ENCODE assay signal across 11 cellular contexts in genomic region chr11:120512727-120513435, GRCh38. TPM values are rescaled to one million over a fixed set of nuclear protein-coding genes. Genes with fewer than 3 reads are reported as not detected.
DNase-seq lines count a peak whose midpoint lies in the region; ATAC-seq, FAIRE-seq and TF ChIP-seq lines count a peak whose summit lies in the region.
"Had no signal": no experiment of that assay in that cellular context is flagged by ENCODE, and none has a peak within 500 bp of the region (broad histone marks: within the 10 kb centered on the region; RNA-seq: fewer than 3 reads in every experiment).

No MANE protein-coding gene starts in this region.

- H3K27ac Mint-ChIP-seq in H9 (no peak overlapping the region), natural killer cell (peak overlapping the region in 1 of 2 donors; percentile 61)

- H2BK12ac ChIP-seq in H9 (ENCODE audit: insufficient read length, low read depth, low read length), result no peak overlapping the region

- H2BK120ac ChIP-seq in H9 (ENCODE audit: low read depth, low read length, poor library complexity, severe bottlenecking), result no peak overlapping the region

- no peaks in the 10 kb centered on the region for H3K79me1 ChIP-seq in H9 (ENCODE audit: insufficient read depth, low read depth, low read length, poor library complexity, severe bottlenecking)

- no peak overlapping the region for H4K91ac ChIP-seq in H9 (ENCODE audit: insufficient read length, low read depth, low read length)

- H2BK15ac ChIP-seq in H9 (ENCODE audit: low read depth, low read length), result no peak overlapping the region

- H3K79me2 ChIP-seq in H9 (ENCODE audit: insufficient read depth, low read length), result no peaks in the 10 kb centered on the region

- DNase-seq in Ammon's horn (ENCODE audit: low spot score) (peak; percentile 60), H9 (no peak), bronchial epithelial cell (ENCODE audit: low read depth) (no peak), natural killer cell (no peak), islet precursor cell (no peak)
- no peak for DNase-seq in stimulated activated CD4-positive, alpha-beta T cell treated with anti-CD3 and anti-CD28 coated beads, Interleukin-15, amount 100 ng/mL, for 24 hours
- DNase-seq in stimulated activated naive CD4-positive, alpha-beta T cell (lab: John Stamatoyannopoulos, UW), result no peak
- DNase-seq: activated CD4-positive, alpha-beta T cell treated with anti-CD3 and anti-CD28 coated beads, Interleukin-2, amount 50 U/mL, for 48 hours; central memory CD4-positive, alpha-beta T cell; Peyer's patch had no signal

- peaks cover under 1% of the 10 kb centered on the region; the same call in 1 of the 2 replicates for H3K4me1 ChIP-seq in H9 (ENCODE audit: insufficient read depth, low read length)

- H3T11ph ChIP-seq in H9 (ENCODE audit: low read length), result no peak overlapping the region

- H2BK20ac ChIP-seq in H9 (ENCODE audit: low read depth, low read length, poor library complexity, severe bottlenecking), result no peak overlapping the region

- H3K56ac ChIP-seq in H9 (ENCODE audit: insufficient read length, low read depth, low read length), result no peak overlapping the region

- no peak overlapping the region for H3K18ac ChIP-seq in H9 (ENCODE audit: insufficient read length, low read depth, low read length)

- TF ChIP-seq CTCF in H9 (conservative IDR thresholded peaks at IDR 0.05) (no peak; the same call in 2 of the 3 replicates), bronchial epithelial cell (IDR thresholded peaks at IDR 0.05; ENCODE audit: insufficient read depth, low read length, severe bottlenecking) (peak; percentile 12), natural killer cell (IDR thresholded peaks at IDR 0.05) (no peak)

- H3K4me1 Mint-ChIP-seq in H9 (peaks cover 25 to 30% of the 10 kb centered on the region in 2 experiments), natural killer cell (peaks cover 0 to 39% of the 10 kb centered on the region in 2 donors)

- no peak overlapping the region for H2BK5ac ChIP-seq in H9 (ENCODE audit: insufficient read length, low read length)

- H3K4me3 Mint-ChIP-seq in H9 (peak overlapping the region; percentile 49 to 76), natural killer cell (peak overlapping the region; percentile 69)

- H2AFZ ChIP-seq in H9 (ENCODE audit: low read length), result no peak overlapping the region

- peaks cover 4% of the 10 kb centered on the region for H3K23me2 ChIP-seq in H9 (ENCODE audit: insufficient read length, low read depth, low read length, poor library complexity, severe bottlenecking)

- H4K8ac ChIP-seq in H9 (replicated peaks; ENCODE audit: insufficient read length, low read depth, low read length), result no peak overlapping the region

- H3K23ac ChIP-seq in H9 (ENCODE audit: insufficient read length, low read depth, low read length), result no peak overlapping the region

- H3K4me2 ChIP-seq in H9 (ENCODE audit: insufficient read depth, insufficient read length, low read length), result peak overlapping the region; percentile 61

- no peaks in the 10 kb centered on the region for H3K9me3 ChIP-seq in H9 (ENCODE audit: control insufficient read depth, low read depth, low read length)
- H3K9me3 ChIP-seq: Peyer's patch had no signal

- H3K27me3 ChIP-seq in H9 (ENCODE audit: insufficient read depth, low read length), result no peaks in the 10 kb centered on the region; the same call in 1 of the 2 replicates
- peaks cover 18% of the 10 kb centered on the region for H3K27me3 ChIP-seq in bronchial epithelial cell (ENCODE audit: control insufficient read depth, insufficient read depth, low read length)

- H3K14ac ChIP-seq in H9 (ENCODE audit: insufficient read depth, low read length), result no peak overlapping the region

- no peak overlapping the region for H2AK5ac ChIP-seq in H9 (ENCODE audit: insufficient read length, low read length)

- H4K5ac ChIP-seq in H9 (ENCODE audit: insufficient read length, low read depth, low read length), result no peak overlapping the region

- FAIRE-seq in bronchial epithelial cell (lab: Jason Lieb, UNC), result no peak

- no peak overlapping the region for H3K4me3 ChIP-seq in bronchial epithelial cell (ENCODE audit: low read depth, low read length)

- no peaks in the 10 kb centered on the region for H3K36me3 ChIP-seq in bronchial epithelial cell (ENCODE audit: control insufficient read depth, insufficient read depth, low read length)
- H3K36me3 ChIP-seq: Peyer's patch had no signal

- H3K27me3 Mint-ChIP-seq in H9 (ENCODE audit: low read depth) (peaks cover 75% of the 10 kb centered on the region), natural killer cell (ENCODE audit: low read depth in 2 of 2) (peaks cover 21 to 58% of the 10 kb centered on the region in 2 donors)

- intact Hi-C loops in natural killer cell (cut with micrococcal nuclease), result no loop called here

- H4K20me1 ChIP-seq in H9 (ENCODE audit: control insufficient read depth, insufficient read depth, insufficient read length), result peaks cover 2% of the 10 kb centered on the region

- no peak overlapping the region for H3K9ac ChIP-seq in H9 (ENCODE audit: extremely low read depth, insufficient read length, low read length)

- H3K4ac ChIP-seq in H9 (ENCODE audit: low read depth, low read length), result no peak overlapping the region

- no peak overlapping the region for H3K27ac ChIP-seq in H9 (ENCODE audit: insufficient read length, low read depth, low read length)
- H3K27ac ChIP-seq: Peyer's patch had no signal

- H3K9me3 Mint-ChIP-seq in H9, result no peaks in the 10 kb centered on the region
- H3K9me3 Mint-ChIP-seq in natural killer cell, result no peaks in the 10 kb centered on the region

- ATAC-seq in natural killer cell (no peak), GM19023 (IDR thresholded peaks at IDR 0.05; ENCODE audit: unreplicated experiment) (no peak)

- H3K36me3 Mint-ChIP-seq in H9 (ENCODE audit: insufficient read depth in 1 of 3, low read depth in 3 of 3) (no peaks in the 10 kb centered on the region), natural killer cell (no peaks in the 10 kb centered on the region)

- no CpG with 5 or more reads among the region's 23 CpGs for WGBS in H9 (ENCODE audit: extremely low coverage, insufficient read length, low lambda C conversion rate)

RNA-seq across cellular contexts. Expression of gene GRIK4, which starts 1.3 kb away (rescaled TPM):
- 2.2 and 2.3 TPM in 2 replicates for total RNA-seq in H9 (2021)
- not detected in 2 replicates for total RNA-seq in bronchial epithelial cell
- total RNA-seq in natural killer cell, result 10 to 100 TPM in 2 of 3 donors, 1 to 10 TPM in 1; 2.2 to 32.3 (median 21.9) TPM
